9 cellular contexts compared by ENCODE assay signal in the genomic region with DNA sequence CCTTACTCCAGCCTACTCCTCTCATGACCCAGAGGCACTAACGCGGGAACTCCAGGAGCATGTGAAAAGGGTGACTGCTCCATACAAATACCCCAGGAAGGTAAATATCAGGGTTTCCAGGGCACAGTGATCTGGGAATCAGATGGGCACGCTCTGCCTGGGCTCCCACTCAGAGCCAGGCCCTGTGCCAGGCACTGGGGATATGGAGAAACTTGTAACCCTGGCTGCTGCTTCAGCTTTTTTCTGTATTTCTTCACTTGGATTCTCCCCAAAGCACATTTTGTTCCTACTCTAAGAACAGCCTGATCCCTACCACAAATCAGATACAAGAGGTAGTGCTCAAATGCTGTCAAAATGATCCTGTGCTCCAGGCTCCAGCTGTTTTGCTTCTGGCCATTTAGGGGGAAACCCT. TPM values are rescaled to one million over a fixed set of nuclear protein-coding genes. Genes with fewer than 3 reads are reported as not detected.
DNase-seq lines count a peak whose midpoint lies in the region; ATAC-seq, FAIRE-seq and TF ChIP-seq lines count a peak whose summit lies in the region.
"Not testable (repeated sequence)": the region's sequence is repeated elsewhere in the genome, so short reads cannot be mapped to it uniquely, and the experiment has no call there.
"Had no signal": no experiment of that assay in that cellular context is flagged by ENCODE, and none has a peak within 500 bp of the region (broad histone marks: within the 10 kb centered on the region; RNA-seq: fewer than 3 reads in every experiment).

No MANE protein-coding gene starts in this region.

- H3K27me3 ChIP-seq in adipocyte (replicated peaks; ENCODE audit: control insufficient read depth, insufficient read depth, low read length); heart left ventricle; thoracic aorta (replicated peaks; ENCODE audit: insufficient read depth): not testable (repeated sequence)

- not testable (repeated sequence) for H3K36me3 ChIP-seq in adipocyte (ENCODE audit: control insufficient read depth, insufficient read depth, low read length, severe bottlenecking); heart left ventricle; thoracic aorta

- peak; percentile 81 to 86 (median 84) for ATAC-seq in heart left ventricle
- peak; percentile 85 for ATAC-seq in left lobe of liver
- ATAC-seq in thoracic aorta (ENCODE audit: insufficient number of reproducible peaks, low FRiP score, low read depth): peak; percentile 86

- intact Hi-C loops in heart left ventricle (cut with DNase I): not testable (repeated sequence)

- peak overlapping the region; percentile 68 for H3K9ac ChIP-seq in adipocyte (ENCODE audit: low read length)

- 21 to 56% (median 41%) methylated on average over 2 to 3 of the region's 3 CpGs for WGBS in heart left ventricle, 4 donors

- not testable (repeated sequence) for H3K4me3 ChIP-seq in adipocyte (ENCODE audit: low read length); heart left ventricle
- H3K4me3 ChIP-seq in thoracic aorta: peak overlapping the region; percentile 30

- H3K9me3 ChIP-seq in adipocyte (ENCODE audit: control insufficient read depth, low read length); heart left ventricle; thoracic aorta: not testable (repeated sequence)

- H3K4me1 ChIP-seq in adipocyte (ENCODE audit: control insufficient read depth, insufficient read depth, low read length) (peaks cover 23% of the 10 kb centered on the region), thoracic aorta (ENCODE audit: control insufficient read depth in 1 of 2, low read depth in 2 of 2) (peaks cover 22 to 30% of the 10 kb centered on the region in 2 donors)
- H3K4me1 ChIP-seq in heart left ventricle: not testable (repeated sequence)

- TF ChIP-seq CTCF in heart left ventricle (IDR thresholded peaks at IDR 0.05); thoracic aorta (IDR thresholded peaks at IDR 0.05): not testable (repeated sequence)

- H3K27ac ChIP-seq in heart left ventricle: peak overlapping the region in 3 of 12 donors; percentile 17 to 54 (median 52)
- H3K27ac ChIP-seq in thoracic aorta: peak overlapping the region; percentile 86 to 90

- FAIRE-seq in endometrium (lab: Jason Lieb, UNC): peak; percentile 74

- not testable (repeated sequence) for DNase-seq in adipocyte (ENCODE audit: low read depth); heart left ventricle
- peak; percentile 89 for DNase-seq in left lobe of liver (ENCODE audit: low spot score)
- peak; percentile 14 for DNase-seq in mucosa of gallbladder (ENCODE audit: low spot score)
- DNase-seq in renal cortical epithelial cell (ENCODE audit: low read depth): peak; percentile 72
- peak; percentile 45 for DNase-seq in thoracic aorta (ENCODE audit: low spot score)

- not testable (repeated sequence) for TF ChIP-seq POLR2A in heart left ventricle (IDR thresholded peaks at IDR 0.05)

RNA-seq across cellular contexts. Expression of gene ACSM2A, which starts 11.5 kb away (rescaled TPM):
- total RNA-seq in heart left ventricle (not detected), left lobe of liver (359 TPM), mucosa of gallbladder (0.26 TPM), renal cortical epithelial cell (21.7 TPM in 1 of 2 replicates, not detected in the other), thoracic aorta (not detected)
- not detected for polyA plus RNA-seq in heart left ventricle
- total RNA-seq: Daoy, PC-3 had no signal

RNA-seq across cellular contexts. Expression of gene ACSM5, which starts 30.5 kb away (rescaled TPM):
- total RNA-seq in heart left ventricle (10 to 100 TPM in 1 of 9 donors, 1 to 10 TPM in 3, under 1 TPM in 4, not detected in 1; 0.25 to 12.6 (median 1.2) TPM), left lobe of liver (228 TPM), mucosa of gallbladder (2.6 TPM), renal cortical epithelial cell (6.4 and 6.7 TPM in 2 replicates), thoracic aorta (10 to 100 TPM in 1 of 2 donors, under 1 TPM in 1; 0.78 to 11.0 TPM)
- under 1 TPM; 0.17 to 0.61 TPM for polyA plus RNA-seq in heart left ventricle
- total RNA-seq: PC-3 had no signal

RNA-seq across cellular contexts. Expression of gene PDILT, which starts 35.3 kb away (rescaled TPM):
- total RNA-seq in heart left ventricle (not detected), left lobe of liver (not detected), mucosa of gallbladder (not detected), renal cortical epithelial cell (not detected in 2 replicates), thoracic aorta (not detected)
- polyA plus RNA-seq in heart left ventricle: not detected
- total RNA-seq: Daoy, PC-3 had no signal

Comparison
In these comparisons a context has a peak if more than half of its experiments do, and no peak if none do; other contexts are left out.
1. RNA of gene ACSM5, which starts 30.5 kb away (total RNA-seq): 228 TPM in left lobe of liver (single experiment); 0.78 to 11.0 TPM in thoracic aorta, 6.4 to 6.7 TPM in renal cortical epithelial cell, 2.6 TPM in mucosa of gallbladder (single experiment) and 0.25 to 12.6 TPM in heart left ventricle; every median in the first group is over 10 times any median in the second.
2. Peak in every context shown above with its lines, with median percentiles within 50 percentile points of each other: ATAC-seq.